20 cellular contexts compared by ENCODE assay signal in the genomic region with DNA sequence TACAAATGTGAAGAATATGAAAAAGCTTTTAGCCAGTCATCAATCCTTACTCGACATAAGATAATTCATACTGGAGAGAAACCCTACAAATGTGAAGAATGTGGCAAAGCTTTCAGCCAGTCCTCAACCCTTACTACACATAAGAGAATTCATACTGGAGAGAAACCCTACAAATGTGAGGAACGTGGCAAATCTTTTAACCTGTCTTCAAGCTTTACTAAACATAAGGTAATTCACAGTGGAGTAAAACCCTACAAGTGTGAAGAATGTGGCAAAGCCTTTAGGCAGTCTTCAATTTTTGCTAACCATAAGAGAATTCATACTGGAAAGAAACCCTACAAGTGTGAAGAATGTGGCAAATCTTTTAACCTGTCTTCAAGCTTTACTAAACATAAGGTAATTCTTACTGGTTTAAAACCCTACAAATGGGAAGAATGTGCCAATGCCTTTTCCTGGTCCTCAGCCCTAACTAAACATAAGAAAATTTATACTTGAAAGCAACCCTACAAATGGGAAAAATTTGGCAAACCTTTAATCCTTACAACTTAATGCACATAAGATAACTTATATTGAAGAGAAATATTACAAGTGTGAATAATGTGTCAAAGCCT.
"Had no signal": no experiment of that assay in that cellular context is flagged by ENCODE, and none has a peak within 500 bp of the region (broad histone marks: within the 10 kb centered on the region; RNA-seq: fewer than 3 reads in every experiment).

No MANE protein-coding gene starts in this region.

- DNase-seq: effector memory CD8-positive, alpha-beta T cell; hypothalamus; immature natural killer cell; islet precursor cell; left ventricle myocardium superior; lower lobe of right lung; natural killer cell; occipital lobe; ovary; posterior cingulate gyrus; psoas muscle; right cardiac atrium; sigmoid colon; stimulated activated CD4-positive, alpha-beta T cell treated with anti-CD3 and anti-CD28 coated beads, Interleukin-2, amount 100 ng/mL, for 24 hours; stimulated activated CD4-positive, alpha-beta T cell treated with anti-CD3 and anti-CD28 coated beads, Interleukin-4, amount 100 ng/mL, for 4 hours had no signal

- H3K27me3 ChIP-seq: ovary, sigmoid colon, suprapubic skin, vagina had no signal

- H3K4me1 ChIP-seq: lower lobe of right lung, psoas muscle, sigmoid colon, suprapubic skin, vagina had no signal

- H3K4me3 ChIP-seq: coronary artery, lower lobe of right lung, ovary, psoas muscle, sigmoid colon, suprapubic skin, vagina had no signal

- FAIRE-seq: frontal cortex had no signal

- ATAC-seq: effector memory CD8-positive, alpha-beta T cell; left ventricle myocardium superior; lower lobe of right lung; natural killer cell; psoas muscle; right cardiac atrium; stimulated activated memory B cell treated with anti-CD40 and anti-IgM and Interleukin-4, amounts not matched to agents 10 μg/mL and 1 μg/mL and 100 μg/mL, for 72 hours had no signal

- H3K27ac ChIP-seq: coronary artery, lower lobe of right lung, ovary, psoas muscle, sigmoid colon, suprapubic skin, vagina had no signal

- H3K36me3 ChIP-seq: lower lobe of right lung, ovary, sigmoid colon, suprapubic skin, vagina had no signal
